1 cellular context compared by ENCODE assay signal in genomic region chr3:159861369-159861987, GRCh38.
TF ChIP-seq lines count a peak whose summit lies in the region.

No MANE protein-coding gene starts in this region.

TF ChIP-seq in HEK293, 187 proteins besides CTCF, POLR2A, EP300 and RAD21 (continued from another document):
- TF ChIP-seq PRDM10 (tag by site-specific recombination; IDR thresholded peaks at IDR 0.05) (no peak), PRDM6 (tag by site-specific recombination; IDR thresholded peaks at IDR 0.05) (0 out of 2 replicates have a peak, but pooled peaks have one; percentile 13), ZNF157 (tag by site-specific recombination; IDR thresholded peaks at IDR 0.05) (no peak), ZNF558 (tag by site-specific recombination; IDR thresholded peaks at IDR 0.05) (no peak), KLF1 (tag by site-specific recombination; IDR thresholded peaks at IDR 0.05) (no peak)
